In the genomic region with DNA sequence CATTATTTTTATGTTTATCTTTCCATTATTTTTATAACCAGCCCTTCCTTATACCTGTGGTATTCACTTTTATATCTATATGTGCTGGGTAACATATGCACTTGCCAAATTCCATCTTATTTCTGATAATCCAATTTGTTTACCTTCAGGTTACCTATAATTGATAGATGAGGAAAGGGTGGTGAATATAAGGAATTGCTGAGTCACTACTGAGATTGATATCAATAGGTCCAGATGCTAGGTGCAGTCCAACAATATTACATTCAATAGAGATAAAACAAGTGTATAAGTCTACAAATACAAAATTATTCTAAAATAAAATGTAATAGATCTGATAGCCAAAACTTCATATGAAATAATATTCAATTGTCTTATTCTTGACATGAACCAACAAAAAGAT, we compare ENCODE assay signal across 40 cellular contexts.
"Had no signal": no experiment of that assay in that cellular context is flagged by ENCODE, and none has a peak within 500 bp of the region (broad histone marks: within the 10 kb centered on the region; RNA-seq: fewer than 3 reads in every experiment).

No MANE protein-coding gene starts in this region.

- H3K27me3 Mint-ChIP-seq: activated naive CD4-positive, alpha-beta T cell treated with anti-CD3 and anti-CD28 coated beads, Interleukin-2, amount 10 ng/mL, durations not matched to agents 7 days and 5 days; activated naive CD4-positive, alpha-beta T cell treated with anti-CD3 and anti-CD28 coated beads, Interleukin-2, amount 50 U/mL, for 24 hours; activated naive CD8-positive, alpha-beta T cell; activated naive CD8-positive, alpha-beta T cell treated with anti-CD3 and anti-CD28 coated beads for 36 hours; activated naive CD8-positive, alpha-beta T cell treated with anti-CD3 and anti-CD28 coated beads, Interleukin-2, amount 10 ng/mL, durations not matched to agents 7 days and 5 days; activated naive CD8-positive, alpha-beta T cell treated with anti-CD3 and anti-CD28 coated beads, Interleukin-2, amount 50 U/mL, for 24 hours; activated T-cell treated with anti-CD3 and anti-CD28 coated beads, Interleukin-2, amount 50 U/mL, for 24 hours; activated T-helper 17 cell treated with anti-CD3 and anti-CD28 coated beads, Interleukin-2, amount 50 U/mL, for 72 hours; central memory CD8-positive, alpha-beta T cell had no signal

- H3K27ac ChIP-seq: adrenal gland, ascending aorta, body of pancreas, brain microvascular endothelial cell, breast epithelium, cardiac muscle cell had no signal

- H3K27ac Mint-ChIP-seq: activated naive CD4-positive, alpha-beta T cell treated with anti-CD3 and anti-CD28 coated beads for 36 hours; activated naive CD4-positive, alpha-beta T cell treated with anti-CD3 and anti-CD28 coated beads, Interleukin-2, amount 10 ng/mL, durations not matched to agents 7 days and 5 days; activated naive CD4-positive, alpha-beta T cell treated with anti-CD3 and anti-CD28 coated beads, Interleukin-2, amount 50 U/mL, for 24 hours; activated naive CD4-positive, alpha-beta T cell treated with anti-CD3 and anti-CD28 coated beads, Interleukin-2, amount 50 U/mL, for 72 hours; activated naive CD8-positive, alpha-beta T cell; activated naive CD8-positive, alpha-beta T cell treated with anti-CD3 and anti-CD28 coated beads for 36 hours; activated naive CD8-positive, alpha-beta T cell treated with anti-CD3 and anti-CD28 coated beads, Interleukin-2, amount 10 ng/mL, durations not matched to agents 7 days and 5 days; activated naive CD8-positive, alpha-beta T cell treated with anti-CD3 and anti-CD28 coated beads, Interleukin-2, amount 50 U/mL, for 24 hours; activated T-cell treated with anti-CD3 and anti-CD28 coated beads, Interleukin-2, amount 50 U/mL, for 24 hours; activated T-cell treated with anti-CD3 and anti-CD28 coated beads, Interleukin-2, amount 50 U/mL, for 72 hours; activated T-helper 1 cell treated with anti-CD3 and anti-CD28 coated beads, Interleukin-12 subunit alpha, Interleukin-12 subunit beta, Interleukin-2, Interleukin-4 antibody, amounts not matched to agents 30 ng/mL and 10 ng/mL and 1 ng/mL, durations not matched to agents 14 hours and 24 hours and 36 hours; activated T-helper 17 cell treated with anti-CD3 and anti-CD28 coated beads, Interleukin-2, amount 50 U/mL, for 72 hours; activated T-helper 2 cell treated with anti-CD3 and anti-CD28 coated beads, Interferon-gamma antibody, Interleukin-2, Interleukin-4, amounts not matched to agents 10 μg/mL and 5 μg/mL and 100 μg/mL, durations not matched to agents 14 hours and 24 hours and 36 hours; brain had no signal

- H3K36me3 Mint-ChIP-seq: activated naive CD4-positive, alpha-beta T cell treated with anti-CD3 and anti-CD28 coated beads, Interleukin-2, amount 10 ng/mL, durations not matched to agents 7 days and 5 days; activated naive CD4-positive, alpha-beta T cell treated with anti-CD3 and anti-CD28 coated beads, Interleukin-2, amount 50 U/mL, for 24 hours; activated naive CD8-positive, alpha-beta T cell; activated naive CD8-positive, alpha-beta T cell treated with anti-CD3 and anti-CD28 coated beads for 36 hours; activated naive CD8-positive, alpha-beta T cell treated with anti-CD3 and anti-CD28 coated beads, Interleukin-2, amount 10 ng/mL, durations not matched to agents 7 days and 5 days had no signal

- FAIRE-seq: astrocyte, bronchial epithelial cell had no signal

- H3K9me3 ChIP-seq: adrenal gland, ascending aorta, body of pancreas, breast epithelium had no signal

- ATAC-seq: activated naive CD4-positive, alpha-beta T cell treated with anti-CD3 and anti-CD28 coated beads, Interleukin-2, amount 50 U/mL, for 72 hours; activated naive CD8-positive, alpha-beta T cell treated with anti-CD3 and anti-CD28 coated beads, Interleukin-2, amount 50 U/mL, for 24 hours; activated T-cell treated with anti-CD3 and anti-CD28 coated beads, Interleukin-2, amount 50 U/mL, for 4 hours; activated T-cell treated with anti-CD3 and anti-CD28 coated beads, Interleukin-2, amount 50 U/mL, for 72 hours; activated T-helper 17 cell treated with anti-CD3 and anti-CD28 coated beads, Interleukin-2, amount 50 U/mL, for 72 hours; body of pancreas had no signal

- H3K4me1 ChIP-seq: adrenal gland, ascending aorta, body of pancreas, breast epithelium had no signal

- DNase-seq: activated effector memory CD4-positive, alpha-beta T cell treated with anti-CD3 and anti-CD28 coated beads, Interleukin-2, amount 50 U/mL, for 16 hours; activated effector memory CD4-positive, alpha-beta T cell treated with Interleukin-2 at 50 U/mL for 16 hours; activated gamma-delta T cell; activated gamma-delta T cell treated with Interleukin-2 at 50 U/mL for 16 hours; activated naive CD4-positive, alpha-beta T cell; activated naive CD4-positive, alpha-beta T cell treated with anti-CD3 and anti-CD28 coated beads for 36 hours; activated naive CD4-positive, alpha-beta T cell treated with anti-CD3 and anti-CD28 coated beads, Interleukin-2, amount 10 ng/mL, durations not matched to agents 7 days and 5 days; activated naive CD4-positive, alpha-beta T cell treated with anti-CD3 and anti-CD28 coated beads, Interleukin-2, amount 50 U/mL, for 16 hours; activated naive CD4-positive, alpha-beta T cell treated with Interleukin-2 at 50 U/mL for 16 hours; activated naive CD8-positive, alpha-beta T cell treated with anti-CD3 and anti-CD28 coated beads for 36 hours; activated naive CD8-positive, alpha-beta T cell treated with anti-CD3 and anti-CD28 coated beads, Interleukin-2, amount 10 ng/mL, durations not matched to agents 7 days and 5 days; activated naive CD8-positive, alpha-beta T cell treated with anti-CD3 and anti-CD28 coated beads, Interleukin-2, amount 50 U/mL, for 24 hours; activated T-cell treated with anti-CD3 and anti-CD28 coated beads, Interleukin-2, amount 50 U/mL, for 1 hour; activated T-cell treated with anti-CD3 and anti-CD28 coated beads, Interleukin-2, amount 50 U/mL, for 24 hours; activated T-cell treated with anti-CD3 and anti-CD28 coated beads, Interleukin-2, amount 50 U/mL, for 4 hours; activated T-cell treated with anti-CD3 and anti-CD28 coated beads, Interleukin-2, amount 50 U/mL, for 48 hours; activated T-cell treated with anti-CD3 and anti-CD28 coated beads, Interleukin-2, amount 50 U/mL, for 72 hours; adrenal gland; amniotic stem cell; amygdala; anterior cingulate cortex; aorta; body of pancreas; brain microvascular endothelial cell; caudate nucleus; central memory CD4-positive, alpha-beta T cell; cerebellar nuclear complex had no signal

- H3K4me3 ChIP-seq: adrenal gland, ascending aorta, body of pancreas, breast epithelium, cardiac muscle cell had no signal

- H3K36me3 ChIP-seq: adrenal gland, ascending aorta, brain microvascular endothelial cell, breast epithelium, cardiac muscle cell had no signal

- H3K4me1 Mint-ChIP-seq: activated naive CD4-positive, alpha-beta T cell treated with anti-CD3 and anti-CD28 coated beads, Interleukin-2, amount 10 ng/mL, durations not matched to agents 7 days and 5 days; activated naive CD4-positive, alpha-beta T cell treated with anti-CD3 and anti-CD28 coated beads, Interleukin-2, amount 50 U/mL, for 24 hours; activated naive CD8-positive, alpha-beta T cell treated with anti-CD3 and anti-CD28 coated beads for 36 hours; activated naive CD8-positive, alpha-beta T cell treated with anti-CD3 and anti-CD28 coated beads, Interleukin-2, amount 10 ng/mL, durations not matched to agents 7 days and 5 days; activated naive CD8-positive, alpha-beta T cell treated with anti-CD3 and anti-CD28 coated beads, Interleukin-2, amount 50 U/mL, for 24 hours; activated T-helper 17 cell treated with anti-CD3 and anti-CD28 coated beads, Interleukin-2, amount 50 U/mL, for 72 hours; central memory CD8-positive, alpha-beta T cell had no signal

- H3K4me3 Mint-ChIP-seq: activated naive CD4-positive, alpha-beta T cell treated with anti-CD3 and anti-CD28 coated beads for 36 hours; activated naive CD4-positive, alpha-beta T cell treated with anti-CD3 and anti-CD28 coated beads, Interleukin-2, amount 10 ng/mL, durations not matched to agents 7 days and 5 days; activated naive CD4-positive, alpha-beta T cell treated with anti-CD3 and anti-CD28 coated beads, Interleukin-2, amount 50 U/mL, for 24 hours; activated naive CD8-positive, alpha-beta T cell; activated naive CD8-positive, alpha-beta T cell treated with anti-CD3 and anti-CD28 coated beads for 36 hours; activated naive CD8-positive, alpha-beta T cell treated with anti-CD3 and anti-CD28 coated beads, Interleukin-2, amount 10 ng/mL, durations not matched to agents 7 days and 5 days; activated naive CD8-positive, alpha-beta T cell treated with anti-CD3 and anti-CD28 coated beads, Interleukin-2, amount 50 U/mL, for 24 hours; activated T-cell treated with anti-CD3 and anti-CD28 coated beads, Interleukin-2, amount 50 U/mL, for 24 hours; activated T-cell treated with anti-CD3 and anti-CD28 coated beads, Interleukin-2, amount 50 U/mL, for 4 hours; activated T-cell treated with anti-CD3 and anti-CD28 coated beads, Interleukin-2, amount 50 U/mL, for 72 hours; activated T-helper 1 cell treated with anti-CD3 and anti-CD28 coated beads, Interleukin-12 subunit alpha, Interleukin-12 subunit beta, Interleukin-2, Interleukin-4 antibody, amounts not matched to agents 30 ng/mL and 10 ng/mL and 1 ng/mL, durations not matched to agents 14 hours and 24 hours and 36 hours; activated T-helper 17 cell treated with anti-CD3 and anti-CD28 coated beads, Interleukin-2, amount 50 U/mL, for 72 hours; brain; central memory CD8-positive, alpha-beta T cell had no signal

- H3K27me3 ChIP-seq: adrenal gland, ascending aorta, body of pancreas, brain microvascular endothelial cell, breast epithelium, cardiac muscle cell had no signal
